ENCODE assay signal across 31 cellular contexts in the genomic region with DNA sequence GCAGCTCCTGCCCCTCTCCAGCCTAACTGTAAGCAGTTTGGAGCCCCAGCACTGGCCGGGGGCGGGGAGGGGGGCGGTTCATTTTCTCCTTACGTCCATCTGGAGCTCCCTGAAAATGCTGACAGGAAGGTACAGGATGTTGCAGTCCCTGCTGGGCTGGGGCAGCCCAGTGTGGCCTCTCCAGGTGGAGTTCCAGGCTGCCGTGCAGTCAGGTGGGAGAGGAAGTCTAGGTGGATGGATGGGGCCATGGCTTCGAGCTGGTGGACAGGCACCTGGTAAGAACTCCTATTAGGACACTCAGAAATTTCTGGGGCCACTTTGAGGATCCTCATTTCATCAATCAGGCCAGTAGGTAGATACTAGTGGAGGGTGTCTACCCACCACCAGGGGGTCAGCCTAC.
"Had no signal": no experiment of that assay in that cellular context is flagged by ENCODE, and none has a peak within 500 bp of the region (broad histone marks: within the 10 kb centered on the region; RNA-seq: fewer than 3 reads in every experiment).

No MANE protein-coding gene starts in this region.

- H3K27ac Mint-ChIP-seq: activated CD4-positive, alpha-beta memory T cell treated with anti-CD3 and anti-CD28 coated beads for 36 hours; activated CD4-positive, alpha-beta T cell treated with anti-CD3 and anti-CD28 coated beads for 36 hours; activated CD4-positive, alpha-beta T cell treated with anti-CD3 and anti-CD28 coated beads, Interleukin-2, amount 10 ng/mL, durations not matched to agents 24 days and 14 days; activated naive CD4-positive, alpha-beta T cell treated with anti-CD3 and anti-CD28 coated beads for 36 hours; activated naive CD4-positive, alpha-beta T cell treated with anti-CD3 and anti-CD28 coated beads, Interleukin-2, amount 50 U/mL, for 24 hours; activated naive CD8-positive, alpha-beta T cell treated with anti-CD3 and anti-CD28 coated beads for 36 hours; activated naive CD8-positive, alpha-beta T cell treated with anti-CD3 and anti-CD28 coated beads, Interleukin-2, amount 50 U/mL, for 24 hours; activated T-helper 1 cell treated with anti-CD3 and anti-CD28 coated beads, Interleukin-12 subunit alpha, Interleukin-12 subunit beta, Interleukin-2, Interleukin-4 antibody, amounts not matched to agents 30 ng/mL and 10 ng/mL and 1 ng/mL, durations not matched to agents 14 hours and 24 hours and 36 hours; activated T-helper 2 cell treated with anti-CD3 and anti-CD28 coated beads, Interferon-gamma antibody, Interleukin-2, Interleukin-4, amounts not matched to agents 10 μg/mL and 5 μg/mL and 100 μg/mL, durations not matched to agents 14 hours and 24 hours and 36 hours; effector memory CD8-positive, alpha-beta T cell had no signal

- H3K27me3 Mint-ChIP-seq: activated CD4-positive, alpha-beta T cell treated with anti-CD3 and anti-CD28 coated beads for 36 hours; activated CD4-positive, alpha-beta T cell treated with anti-CD3 and anti-CD28 coated beads, Interleukin-2, amount 10 ng/mL, durations not matched to agents 24 days and 14 days; activated naive CD4-positive, alpha-beta T cell treated with anti-CD3 and anti-CD28 coated beads, Interleukin-2, amount 50 U/mL, for 24 hours; activated naive CD8-positive, alpha-beta T cell treated with anti-CD3 and anti-CD28 coated beads for 36 hours; activated naive CD8-positive, alpha-beta T cell treated with anti-CD3 and anti-CD28 coated beads, Interleukin-2, amount 50 U/mL, for 24 hours had no signal

- H3K36me3 ChIP-seq: adrenal gland, esophagus muscularis mucosa, gastrocnemius medialis, heart left ventricle had no signal

- H3K27ac ChIP-seq: adrenal gland, body of pancreas, esophagus muscularis mucosa, foreskin keratinocyte, gastrocnemius medialis, heart left ventricle had no signal

- H3K4me3 Mint-ChIP-seq: activated CD4-positive, alpha-beta memory T cell treated with anti-CD3 and anti-CD28 coated beads for 36 hours; activated CD4-positive, alpha-beta T cell treated with anti-CD3 and anti-CD28 coated beads for 36 hours; activated CD4-positive, alpha-beta T cell treated with anti-CD3 and anti-CD28 coated beads, Interleukin-2, amount 10 ng/mL, durations not matched to agents 24 days and 14 days; activated naive CD4-positive, alpha-beta T cell treated with anti-CD3 and anti-CD28 coated beads for 36 hours; activated naive CD4-positive, alpha-beta T cell treated with anti-CD3 and anti-CD28 coated beads, Interleukin-2, amount 50 U/mL, for 24 hours; activated naive CD8-positive, alpha-beta T cell treated with anti-CD3 and anti-CD28 coated beads for 36 hours; activated naive CD8-positive, alpha-beta T cell treated with anti-CD3 and anti-CD28 coated beads, Interleukin-2, amount 50 U/mL, for 24 hours; activated T-helper 1 cell treated with anti-CD3 and anti-CD28 coated beads, Interleukin-12 subunit alpha, Interleukin-12 subunit beta, Interleukin-2, Interleukin-4 antibody, amounts not matched to agents 30 ng/mL and 10 ng/mL and 1 ng/mL, durations not matched to agents 14 hours and 24 hours and 36 hours; effector memory CD8-positive, alpha-beta T cell had no signal

- H3K4me1 Mint-ChIP-seq: activated CD4-positive, alpha-beta T cell treated with anti-CD3 and anti-CD28 coated beads for 36 hours; activated CD4-positive, alpha-beta T cell treated with anti-CD3 and anti-CD28 coated beads, Interleukin-2, amount 10 ng/mL, durations not matched to agents 24 days and 14 days; activated naive CD4-positive, alpha-beta T cell treated with anti-CD3 and anti-CD28 coated beads, Interleukin-2, amount 50 U/mL, for 24 hours; activated naive CD8-positive, alpha-beta T cell treated with anti-CD3 and anti-CD28 coated beads for 36 hours; activated naive CD8-positive, alpha-beta T cell treated with anti-CD3 and anti-CD28 coated beads, Interleukin-2, amount 50 U/mL, for 24 hours had no signal

- ATAC-seq: activated CD4-positive, alpha-beta T cell treated with anti-CD3 and anti-CD28 coated beads for 36 hours; activated naive CD8-positive, alpha-beta T cell treated with anti-CD3 and anti-CD28 coated beads, Interleukin-2, amount 50 U/mL, for 24 hours; body of pancreas; effector memory CD8-positive, alpha-beta T cell; foreskin keratinocyte; gastrocnemius medialis; heart left ventricle had no signal

- H3K9me3 ChIP-seq: adrenal gland, body of pancreas, esophagus muscularis mucosa, gastrocnemius medialis had no signal

- DNase-seq: activated CD4-positive, alpha-beta memory T cell treated with anti-CD3 and anti-CD28 coated beads for 36 hours; activated CD4-positive, alpha-beta T cell treated with anti-CD3 and anti-CD28 coated beads for 36 hours; activated CD4-positive, alpha-beta T cell treated with anti-CD3 and anti-CD28 coated beads, Interleukin-2, amount 10 ng/mL, durations not matched to agents 24 days and 14 days; activated CD4-positive, CD25-positive, alpha-beta regulatory T cell; activated CD4-positive, CD25-positive, alpha-beta regulatory T cell treated with anti-CD3 and anti-CD28 coated beads, Interleukin-2, amount 50 U/mL, for 72 hours; activated CD8-positive, alpha-beta memory T cell treated with anti-CD3 and anti-CD28 coated beads, Interleukin-2, amount 50 U/mL, for 4 hours; activated effector memory CD4-positive, alpha-beta T cell treated with anti-CD3 and anti-CD28 coated beads, Interleukin-2, amount 50 U/mL, for 16 hours; activated naive CD4-positive, alpha-beta T cell treated with anti-CD3 and anti-CD28 coated beads for 36 hours; activated naive CD8-positive, alpha-beta T cell treated with anti-CD3 and anti-CD28 coated beads for 36 hours; activated naive CD8-positive, alpha-beta T cell treated with anti-CD3 and anti-CD28 coated beads, Interleukin-2, amount 50 U/mL, for 24 hours; activated T-cell treated with anti-CD3 and anti-CD28 coated beads, Interleukin-2, amount 50 U/mL, for 1 hour; activated T-cell treated with anti-CD3 and anti-CD28 coated beads, Interleukin-2, amount 50 U/mL, for 48 hours; adrenal gland; amygdala; aorta; body of pancreas; caudate nucleus; cortex of kidney; dermis blood vessel endothelial cell; effector CD4-positive, alpha-beta T cell; effector memory CD8-positive, alpha-beta T cell; erythroblast; foreskin keratinocyte; gastrocnemius medialis; glutamatergic neuron; heart left ventricle; T-helper 2 cell had no signal

- H3K36me3 Mint-ChIP-seq: activated CD4-positive, alpha-beta memory T cell treated with anti-CD3 and anti-CD28 coated beads for 36 hours; activated naive CD4-positive, alpha-beta T cell treated with anti-CD3 and anti-CD28 coated beads, Interleukin-2, amount 50 U/mL, for 24 hours; activated naive CD8-positive, alpha-beta T cell treated with anti-CD3 and anti-CD28 coated beads for 36 hours had no signal

- H3K9me3 Mint-ChIP-seq: activated CD4-positive, alpha-beta memory T cell treated with anti-CD3 and anti-CD28 coated beads for 36 hours; activated CD4-positive, alpha-beta T cell treated with anti-CD3 and anti-CD28 coated beads, Interleukin-2, amount 10 ng/mL, durations not matched to agents 24 days and 14 days; activated naive CD4-positive, alpha-beta T cell treated with anti-CD3 and anti-CD28 coated beads for 36 hours; activated naive CD4-positive, alpha-beta T cell treated with anti-CD3 and anti-CD28 coated beads, Interleukin-2, amount 50 U/mL, for 24 hours; activated naive CD8-positive, alpha-beta T cell treated with anti-CD3 and anti-CD28 coated beads for 36 hours; activated naive CD8-positive, alpha-beta T cell treated with anti-CD3 and anti-CD28 coated beads, Interleukin-2, amount 50 U/mL, for 24 hours; activated T-helper 1 cell treated with anti-CD3 and anti-CD28 coated beads, Interleukin-12 subunit alpha, Interleukin-12 subunit beta, Interleukin-2, Interleukin-4 antibody, amounts not matched to agents 30 ng/mL and 10 ng/mL and 1 ng/mL, durations not matched to agents 14 hours and 24 hours and 36 hours; activated T-helper 2 cell treated with anti-CD3 and anti-CD28 coated beads, Interferon-gamma antibody, Interleukin-2, Interleukin-4, amounts not matched to agents 10 μg/mL and 5 μg/mL and 100 μg/mL, durations not matched to agents 14 hours and 24 hours and 36 hours; effector memory CD8-positive, alpha-beta T cell had no signal
